Comparison of ENCODE assay signal across 4 cellular contexts in the genomic region with DNA sequence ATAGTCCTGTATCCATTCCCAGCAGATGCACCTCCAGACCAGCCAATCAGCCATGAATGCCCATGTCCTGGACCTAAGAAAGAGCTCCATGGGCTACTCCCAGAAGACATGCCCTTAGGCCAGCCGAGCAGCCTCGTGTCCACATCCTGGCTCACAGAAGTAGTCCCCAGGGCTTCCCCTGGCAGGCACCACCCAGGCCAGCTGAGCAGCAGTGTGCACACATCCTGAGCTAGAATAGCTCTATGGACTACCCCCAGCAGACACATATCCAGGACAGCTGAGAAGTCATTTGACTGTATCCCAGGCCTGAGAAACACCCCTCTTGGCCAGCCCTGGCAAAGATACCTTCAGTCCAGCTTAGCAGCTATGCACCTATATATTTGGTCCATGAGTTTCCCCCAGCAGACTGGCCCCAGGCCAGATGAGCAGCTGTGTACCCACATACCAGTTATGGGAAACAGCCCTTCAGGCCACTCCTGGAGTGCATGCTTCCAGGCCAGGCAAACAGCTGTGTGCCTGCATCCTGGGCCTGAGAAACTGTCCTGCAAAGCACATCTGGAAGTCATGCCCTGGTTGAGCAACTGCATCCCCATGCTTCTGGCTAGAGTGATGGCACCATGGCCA. TPM values are rescaled to one million over a fixed set of nuclear protein-coding genes. Genes with fewer than 3 reads are reported as not detected.
"Had no signal": no experiment of that assay in that cellular context is flagged by ENCODE, and none has a peak within 500 bp of the region (broad histone marks: within the 10 kb centered on the region; RNA-seq: fewer than 3 reads in every experiment).

No MANE protein-coding gene starts in this region.

RNA-seq across cellular contexts. Expression of gene TPTE, which starts 27.1 kb away (rescaled TPM):
- total RNA-seq: LHCN-M2, M059J, MCF 10A, NCI-H460 had no signal
